In the genomic region with DNA sequence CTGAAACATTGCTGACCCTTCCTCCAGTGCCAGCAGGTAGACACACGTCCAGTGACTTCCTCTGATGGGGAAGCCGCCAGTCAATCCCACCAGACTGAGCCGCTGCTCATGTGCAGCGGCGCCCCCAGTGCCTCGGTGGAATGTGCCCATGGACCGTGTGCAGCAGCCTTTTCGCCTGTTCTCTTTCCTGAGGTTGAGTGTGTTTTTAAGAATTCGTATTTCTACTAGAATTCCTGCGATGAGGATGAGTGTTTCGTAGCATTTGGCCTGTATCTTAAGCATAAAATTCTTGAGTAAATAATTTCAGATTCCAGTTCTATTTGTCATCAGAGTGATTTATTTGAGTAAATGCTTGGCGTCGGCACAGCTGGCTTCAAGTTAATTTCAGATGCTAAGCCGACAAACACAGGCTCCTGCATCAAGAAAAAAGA, we compare ENCODE assay signal across 11 cellular contexts. TPM values are rescaled to one million over a fixed set of nuclear protein-coding genes. Genes with fewer than 3 reads are reported as not detected.
A peak's percentile ranks its signal among the peaks of the same experiment; 100 is the strongest.
DNase-seq lines count a peak whose midpoint lies in the region; ATAC-seq, FAIRE-seq and TF ChIP-seq lines count a peak whose summit lies in the region.
"Had no signal": no experiment of that assay in that cellular context is flagged by ENCODE, and none has a peak within 500 bp of the region (broad histone marks: within the 10 kb centered on the region; RNA-seq: fewer than 3 reads in every experiment).

No MANE protein-coding gene starts in this region.

- H3K4me1 ChIP-seq in A549 = peaks cover 34% of the 10 kb centered on the region
- H3K4me1 ChIP-seq in breast epithelium = no peaks in the 10 kb centered on the region
- H3K4me1 ChIP-seq in lung (ENCODE audit: control insufficient read depth in 2 of 2, insufficient read depth in 2 of 2, low read length in 2 of 2) = no peaks in the 10 kb centered on the region

- 0 out of 3 replicates have a peak, but pooled peaks have one; percentile 5 for TF ChIP-seq CTCF in A549 (IDR thresholded peaks at IDR 0.05)
- no peak for TF ChIP-seq CTCF in breast epithelium (IDR thresholded peaks at IDR 0.05)
- no peak for TF ChIP-seq CTCF in lung (IDR thresholded peaks at IDR 0.05; ENCODE audit: control extremely low read depth, extremely low read depth)

- H3K27me3 ChIP-seq in breast epithelium (no peaks in the 10 kb centered on the region), lung (ENCODE audit: control insufficient read depth, insufficient read depth) (no peaks in the 10 kb centered on the region)

- peak overlapping the region; percentile 67 for H3K4me2 ChIP-seq in A549

- DNase-seq in A549 (ENCODE audit: low read depth in 1 of 2, low spot score in 1 of 2) = peak; percentile 38 to 39
- peak; percentile 61 for DNase-seq in HTR-8/SVneo (ENCODE audit: insufficient read length, low spot score)
- peak; percentile 4 to 46 for DNase-seq in breast epithelium (ENCODE audit: low spot score in 2 of 2)
- no peak for DNase-seq in lung (ENCODE audit: low spot score)
- DNase-seq in NCI-H2171 (lab: John Stamatoyannopoulos, UW) = no peak
- DNase-seq in cerebellum (ENCODE audit: low spot score) = no peak
- DNase-seq in NCI-H1694 treated with DMSO at 0.1 percent for 48 hours (lab: John Stamatoyannopoulos, UW) = no peak
- DNase-seq: Karpas-422, NCI-H526, T-helper 17 cell had no signal

- intact Hi-C loops in breast epithelium (cut with DNase I; ENCODE audit: low total_unique reads) = no loop called here

- ATAC-seq in A549 = peak; percentile 58 to 62
- ATAC-seq in lung (ENCODE audit: insufficient read depth, low FRiP score) = peak; percentile 13
- ATAC-seq in HG03354 (IDR thresholded peaks at IDR 0.05; ENCODE audit: poor library complexity, severe bottlenecking, unreplicated experiment) = no peak
- ATAC-seq: T-helper 17 cell had no signal

- CTCF ChIA-PET in A549 (lab: Yijun Ruan, JAX) = interaction anchor here (0.6 to 8.2 kb wide), 10 partner anchors 10 to 79 kb away, joined by 3 to 59 read pairs (median 3); no protein-coding TSS in a partner anchor

- peak overlapping the region; percentile 37 to 76; a peak in 4 of 6 replicates for H3K27ac ChIP-seq in A549
- H3K27ac ChIP-seq in breast epithelium = no peak overlapping the region
- H3K27ac ChIP-seq in lung (ENCODE audit: low read depth in 1 of 2, low read length in 1 of 2) = no peak overlapping the region

- POLR2A ChIA-PET in A549 (lab: Yijun Ruan, JAX) = interaction anchor here (0.8 to 1.1 kb wide), 2 partner anchors 40 to 46 kb away, joined by 3 to 5 read pairs; no protein-coding TSS in a partner anchor

- TF ChIP-seq POLR2A in A549 (IDR thresholded peaks at IDR 0.05; ENCODE audit: low read length) (no peak), breast epithelium (IDR thresholded peaks at IDR 0.05) (no peak)

- H3K4me3 ChIP-seq in A549 = no peak overlapping the region
- H3K4me3 ChIP-seq in breast epithelium = no peak overlapping the region
- no peak overlapping the region for H3K4me3 ChIP-seq in lung

- TF ChIP-seq RAD21 in A549 (conservative IDR thresholded peaks at IDR 0.05 in 1 of 2, IDR thresholded peaks at IDR 0.05 in 1 of 2) = no peak

- no peak for TF ChIP-seq EP300 in A549 (IDR thresholded peaks at IDR 0.05)

- H3K9me3 ChIP-seq in A549 (no peaks in the 10 kb centered on the region), breast epithelium (no peaks in the 10 kb centered on the region), lung (ENCODE audit: control insufficient read depth in 2 of 2, insufficient read depth in 1 of 2, low read length in 1 of 2) (no peaks in the 10 kb centered on the region)

- 12% methylated on average over 14 of the region's 14 CpGs for WGBS in A549 (ENCODE audit: missing lambda C conversion rate)
- 83 to 91% methylated on average over 14 of the region's 14 CpGs for WGBS in lung, 2 donors

- FAIRE-seq in A549 (lab: Jason Lieb, UNC) (no peak), HTR-8/SVneo (lab: Jason Lieb, UNC) (no peak)

- peaks cover 28% of the 10 kb centered on the region for H3K36me3 ChIP-seq in breast epithelium
- H3K36me3 ChIP-seq in lung (ENCODE audit: control insufficient read depth in 2 of 2, insufficient read depth in 2 of 2, low read length in 2 of 2) = peaks cover 9 to 42% of the 10 kb centered on the region in 2 donors

TF ChIP-seq in A549, 52 proteins besides CTCF, POLR2A, EP300 and RAD21:
- TF ChIP-seq JUNB (IDR thresholded peaks at IDR 0.05) (peak; percentile 50; the same call in 1 of the 2 replicates), FOSL2 (IDR thresholded peaks at IDR 0.05) (0 out of 2 replicates have a peak, but pooled peaks have one; percentile 44), FOSL2 (CRISPR knock-in tag; IDR thresholded peaks at IDR 0.05) (peak; percentile 53), MYC (IDR thresholded peaks at IDR 0.05; ENCODE audit: borderline replicate concordance, low read length) (no peak)

RNA-seq across cellular contexts. Expression of gene BNIP3, which starts 35.4 kb away (rescaled TPM):
- 46.6 and 51.2 TPM in 2 replicates for polyA plus RNA-seq in A549 (2011; rRNA removed)
- 32.8 and 33.4 TPM in 2 replicates for polyA plus RNA-seq in A549 (2012; cell fraction: cytosol; rRNA removed)
- polyA plus RNA-seq in A549 (2012; cell fraction: nucleus; rRNA removed) = 40.2 and 60.3 TPM in 2 replicates
- polyA plus RNA-seq in A549 (2017; fragmentation: RNase III; extraction: RNeasy Plus Mini Kit Qiagen cat#74134 plus additional on column Dnase treatment) = 46.9 to 52.1 TPM (median 51.0 TPM) in 3 replicates
- polyA minus RNA-seq in A549 (2011; rRNA and poly(A)+ RNA removed) = 15.8 and 19.2 TPM in 2 replicates
- total RNA-seq in breast epithelium = 100 to 1,000 TPM in 2 of 3 donors, 10 to 100 TPM in 1; 81.9 to 235 (median 107) TPM
- total RNA-seq in lung = 10 to 100 TPM; 29.9 to 38.4 TPM
- polyA plus RNA-seq in lung = 10 to 100 TPM; 20.4 to 31.7 TPM
- total RNA-seq in cerebellum = 31.1 TPM

RNA-seq across cellular contexts. Expression of gene PPP2R2D, which starts 45.5 kb away (rescaled TPM):
- polyA plus RNA-seq in A549 (2011; rRNA removed) (31.1 and 36.0 TPM in 2 replicates), A549 (2017; fragmentation: RNase III; extraction: RNeasy Plus Mini Kit Qiagen cat#74134 plus additional on column Dnase treatment) (23.1 to 23.9 TPM (median 23.3 TPM) in 3 replicates), lung (10 to 100 TPM; 15.6 to 22.0 TPM)
- polyA plus RNA-seq in A549 (2012; cell fraction: cytosol; rRNA removed) = 28.4 and 29.8 TPM in 2 replicates
- 32.4 and 39.2 TPM in 2 replicates for polyA plus RNA-seq in A549 (2012; cell fraction: nucleus; rRNA removed)
- 37.4 and 43.9 TPM in 2 replicates for polyA minus RNA-seq in A549 (2011; rRNA and poly(A)+ RNA removed)
- total RNA-seq in breast epithelium (10 to 100 TPM; 33.0 to 51.8 (median 44.1) TPM), lung (10 to 100 TPM; 22.1 to 51.4 TPM), cerebellum (51.1 TPM)

Comparison
In these comparisons a context has a peak if more than half of its experiments do, and no peak if none do; other contexts are left out.
1. DNase-seq: peak in A549 (2 of 2), HTR-8/SVneo (single experiment) and breast epithelium (2 of 2); none in lung (single experiment), NCI-H2171 (single experiment), cerebellum (single experiment) and NCI-H1694 treated with DMSO at 0.1 percent for 48 hours (single experiment).
2. H3K27ac ChIP-seq: peak in A549 (2 of 2); none in breast epithelium (0 of 2) and lung (0 of 2).